9 cellular contexts compared by ENCODE assay signal in the genomic region with DNA sequence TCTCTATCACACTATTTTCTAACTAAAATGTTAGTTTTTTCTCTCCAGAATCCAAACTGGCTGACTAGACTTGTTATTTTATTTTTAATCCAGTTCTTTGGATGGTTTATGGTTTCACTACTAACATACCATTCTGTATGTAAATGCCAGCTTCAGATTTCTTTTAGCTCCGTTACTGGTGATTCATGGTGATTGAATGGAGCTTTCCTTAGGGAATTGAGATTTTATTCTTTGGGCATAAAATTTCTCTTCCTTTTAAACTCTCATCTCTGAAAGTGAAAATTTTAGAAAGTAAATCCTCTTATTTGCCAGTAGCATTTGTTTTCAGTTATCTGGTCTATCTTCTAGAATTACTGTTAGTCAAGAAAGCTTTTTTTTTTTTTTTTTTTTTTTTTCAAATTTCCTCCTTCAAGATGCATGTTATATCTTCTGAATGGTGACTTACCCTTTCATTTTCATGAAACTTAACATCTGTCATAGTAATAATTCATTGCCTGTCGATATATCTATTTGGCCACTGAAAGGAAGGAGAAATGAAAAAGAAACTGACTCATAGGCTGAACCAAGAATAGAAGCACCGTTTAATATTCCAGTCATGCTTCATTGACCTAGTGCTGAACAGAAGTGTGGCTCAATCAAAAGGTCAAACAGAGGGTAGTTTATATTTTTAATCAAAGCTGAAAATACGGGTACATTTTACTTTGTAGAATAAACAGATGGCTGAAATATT. TPM values are rescaled to one million over a fixed set of nuclear protein-coding genes. Genes with fewer than 3 reads are reported as not detected.
DNase-seq lines count a peak whose midpoint lies in the region; ATAC-seq and TF ChIP-seq lines count a peak whose summit lies in the region.
"Had no signal": no experiment of that assay in that cellular context is flagged by ENCODE, and none has a peak within 500 bp of the region (broad histone marks: within the 10 kb centered on the region; RNA-seq: fewer than 3 reads in every experiment).

No MANE protein-coding gene starts in this region.

- no peaks in the 10 kb centered on the region for H3K9me3 ChIP-seq in Karpas-422 (ENCODE audit: low read length)

- peak overlapping the region; percentile 8; the same call in 1 of the 2 replicates for H3K9ac ChIP-seq in Karpas-422 (ENCODE audit: low read length)

- H3K27me3 ChIP-seq in Karpas-422 (ENCODE audit: low read length), result no peaks in the 10 kb centered on the region
- no peaks in the 10 kb centered on the region for H3K27me3 ChIP-seq in dorsolateral prefrontal cortex
- peaks cover 14% of the 10 kb centered on the region for H3K27me3 ChIP-seq in GM23338 (ENCODE audit: insufficient read depth)

- H3K4me1 Mint-ChIP-seq in GM23338, result peaks cover 25% of the 10 kb centered on the region

- no peak overlapping the region for H3K4me3 Mint-ChIP-seq in GM23338

- TF ChIP-seq CTCF in dorsolateral prefrontal cortex (IDR thresholded peaks at IDR 0.05 in 54 of 56, conservative IDR thresholded peaks at IDR 0.05 in 2 of 56; ENCODE audit: low read depth in 1 of 56, partially characterized antibody in 56 of 56) (no peak), GM23338 (conservative IDR thresholded peaks at IDR 0.05; ENCODE audit: low read depth in 2 of 2) (no peak)

- H3K4me3 ChIP-seq in Karpas-422 (ENCODE audit: low read length), result peak overlapping the region; percentile 23
- H3K4me3 ChIP-seq in dorsolateral prefrontal cortex, result peak overlapping the region in 19 of 59 donors; percentile 4 to 32 (median 13)
- H3K4me3 ChIP-seq in GM23338, result no peak overlapping the region

- H4K20me1 ChIP-seq in Karpas-422 (ENCODE audit: insufficient read depth, low read depth, low read length) (no peaks in the 10 kb centered on the region), GM23338 (replicated peaks; ENCODE audit: insufficient read depth) (no peaks in the 10 kb centered on the region; the same call in 1 of the 2 replicates)

- H3K27ac Mint-ChIP-seq in GM23338, result no peak overlapping the region

- H3K36me3 Mint-ChIP-seq in GM23338 (ENCODE audit: low read depth), result no peaks in the 10 kb centered on the region; the same call in 2 of the 3 replicates

- H3K27me3 Mint-ChIP-seq in GM23338 (ENCODE audit: insufficient read depth, low read depth, poor library complexity), result peaks cover 13% of the 10 kb centered on the region

- peaks cover 44% of the 10 kb centered on the region for H3K4me1 ChIP-seq in Karpas-422 (ENCODE audit: low read length)
- peaks cover 7% of the 10 kb centered on the region; the same call in 1 of the 2 replicates for H3K4me1 ChIP-seq in GM23338 (ENCODE audit: insufficient read depth)

- intact Hi-C loops in dorsolateral prefrontal cortex (cut with DNase I), result loop anchor here in 1 of 2 donors (10.0 kb wide), 1 partner anchor 121 kb away; a partner anchor contains a TSS

- ATAC-seq in GM18511 (IDR thresholded peaks at IDR 0.05; ENCODE audit: unreplicated experiment) (peak; percentile 84), GM21737 (IDR thresholded peaks at IDR 0.05; ENCODE audit: unreplicated experiment) (peak; percentile 76), GM23338 (no peak)

- H3K79me2 ChIP-seq in Karpas-422 (ENCODE audit: low read length) (no peaks in the 10 kb centered on the region), GM23338 (replicated peaks; ENCODE audit: insufficient read depth) (no peaks in the 10 kb centered on the region)

- peak; percentile 87 for DNase-seq in Karpas-422
- no peak for DNase-seq in dorsolateral prefrontal cortex
- DNase-seq in GM23338 (ENCODE audit: low spot score), result no peak
- DNase-seq in NK-92 (lab: John Stamatoyannopoulos, UW; ENCODE audit: unreplicated experiment), result no peak
- no peak for DNase-seq in occipital lobe (lab: John Stamatoyannopoulos, UW)
- no peak for DNase-seq in COLO668 (lab: John Stamatoyannopoulos, UW; ENCODE audit: unreplicated experiment)

- H3K27ac ChIP-seq in Karpas-422 (ENCODE audit: low read length), result peak overlapping the region; percentile 27
- peak overlapping the region in 49 of 59 donors; percentile 0 to 98 (median 52) for H3K27ac ChIP-seq in dorsolateral prefrontal cortex
- no peak overlapping the region for H3K27ac ChIP-seq in GM23338 (ENCODE audit: low read depth)

- H3K4me2 ChIP-seq in Karpas-422 (ENCODE audit: low read depth, low read length, poor library complexity, severe bottlenecking) (peak overlapping the region; percentile 60), GM23338 (no peak overlapping the region)

- no peaks in the 10 kb centered on the region for H3K9me3 Mint-ChIP-seq in GM23338

- H3K36me3 ChIP-seq in Karpas-422 (ENCODE audit: insufficient read depth, low read length) (no peaks in the 10 kb centered on the region), GM23338 (ENCODE audit: insufficient read depth) (no peaks in the 10 kb centered on the region)

- no peaks in the 10 kb centered on the region for H3F3A ChIP-seq in GM23338 (replicated peaks; ENCODE audit: low read depth)

- H2AFZ ChIP-seq in Karpas-422 (ENCODE audit: low read length) (no peak overlapping the region), GM23338 (no peak overlapping the region)

- no peaks in the 10 kb centered on the region for H3K9me2 ChIP-seq in Karpas-422 (replicated peaks; ENCODE audit: insufficient read depth, low read length)
- no peaks in the 10 kb centered on the region for H3K9me2 ChIP-seq in GM23338 (ENCODE audit: insufficient read depth)

TF ChIP-seq in GM23338, 12 proteins besides CTCF, POLR2A, EP300 and RAD21 (continues in another document):
- no peak for TF ChIP-seq CREB1 (CRISPR knock-in tag; IDR thresholded peaks at IDR 0.05; ENCODE audit: low read depth)
- TF ChIP-seq, protein P1, sequence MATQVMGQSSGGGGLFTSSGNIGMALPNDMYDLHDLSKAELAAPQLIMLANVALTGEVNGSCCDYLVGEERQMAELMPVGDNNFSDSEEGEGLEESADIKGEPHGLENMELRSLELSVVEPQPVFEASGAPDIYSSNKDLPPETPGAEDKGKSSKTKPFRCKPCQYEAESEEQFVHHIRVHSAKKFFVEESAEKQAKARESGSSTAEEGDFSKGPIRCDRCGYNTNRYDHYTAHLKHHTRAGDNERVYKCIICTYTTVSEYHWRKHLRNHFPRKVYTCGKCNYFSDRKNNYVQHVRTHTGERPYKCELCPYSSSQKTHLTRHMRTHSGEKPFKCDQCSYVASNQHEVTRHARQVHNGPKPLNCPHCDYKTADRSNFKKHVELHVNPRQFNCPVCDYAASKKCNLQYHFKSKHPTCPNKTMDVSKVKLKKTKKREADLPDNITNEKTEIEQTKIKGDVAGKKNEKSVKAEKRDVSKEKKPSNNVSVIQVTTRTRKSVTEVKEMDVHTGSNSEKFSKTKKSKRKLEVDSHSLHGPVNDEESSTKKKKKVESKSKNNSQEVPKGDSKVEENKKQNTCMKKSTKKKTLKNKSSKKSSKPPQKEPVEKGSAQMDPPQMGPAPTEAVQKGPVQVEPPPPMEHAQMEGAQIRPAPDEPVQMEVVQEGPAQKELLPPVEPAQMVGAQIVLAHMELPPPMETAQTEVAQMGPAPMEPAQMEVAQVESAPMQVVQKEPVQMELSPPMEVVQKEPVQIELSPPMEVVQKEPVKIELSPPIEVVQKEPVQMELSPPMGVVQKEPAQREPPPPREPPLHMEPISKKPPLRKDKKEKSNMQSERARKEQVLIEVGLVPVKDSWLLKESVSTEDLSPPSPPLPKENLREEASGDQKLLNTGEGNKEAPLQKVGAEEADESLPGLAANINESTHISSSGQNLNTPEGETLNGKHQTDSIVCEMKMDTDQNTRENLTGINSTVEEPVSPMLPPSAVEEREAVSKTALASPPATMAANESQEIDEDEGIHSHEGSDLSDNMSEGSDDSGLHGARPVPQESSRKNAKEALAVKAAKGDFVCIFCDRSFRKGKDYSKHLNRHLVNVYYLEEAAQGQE (IDR thresholded peaks at IDR 0.05; ENCODE audit: unreplicated experiment), result no peak
- TF ChIP-seq NANOG (IDR thresholded peaks at IDR 0.05; ENCODE audit: borderline replicate concordance), result no peak

RNA-seq across cellular contexts. Expression of a gene that starts 6.4 kb away (rescaled TPM):
- 11.0 and 12.8 TPM in 2 replicates for total RNA-seq in Karpas-422 (2014; rRNA removed; shearing (Covaris generic); ENCODE audit: low replicate concordance)
- total RNA-seq in dorsolateral prefrontal cortex (100 to 1,000 TPM in 11 of 120 experiments, 10 to 100 TPM in 109; 49.1 to 144 (median 71.1) TPM), occipital lobe (22.9 TPM)
- total RNA-seq in GM23338 (2014; rRNA removed; shearing (Covaris generic)), result 4.0 and 4.4 TPM in 2 replicates
- polyA plus RNA-seq in GM23338 (2016; fragmentation: Nextera tagmentation; extraction: Ambion mirVana), result 0.76 and 1.1 TPM in 2 replicates

RNA-seq across cellular contexts. Expression of a gene that starts 29.3 kb away (rescaled TPM):
- total RNA-seq in Karpas-422 (2014; rRNA removed; shearing (Covaris generic); ENCODE audit: low replicate concordance), result 50.0 and 111 TPM in 2 replicates
- 10 to 100 TPM; 28.1 to 69.4 (median 48.2) TPM for total RNA-seq in dorsolateral prefrontal cortex
- 11.0 and 12.6 TPM in 2 replicates for total RNA-seq in GM23338 (2014; rRNA removed; shearing (Covaris generic))
- polyA plus RNA-seq in GM23338 (2016; fragmentation: Nextera tagmentation; extraction: Ambion mirVana), result 18.2 and 19.9 TPM in 2 replicates
- 16.1 TPM for total RNA-seq in occipital lobe

RNA-seq across cellular contexts. Expression of a gene that starts 46.8 kb away (rescaled TPM):
- total RNA-seq in Karpas-422 (2014; rRNA removed; shearing (Covaris generic); ENCODE audit: low replicate concordance), result not detected in 2 replicates
- not detected for total RNA-seq in dorsolateral prefrontal cortex
- total RNA-seq in GM23338 (2014; rRNA removed; shearing (Covaris generic)), result not detected in 2 replicates
- polyA plus RNA-seq in GM23338 (2016; fragmentation: Nextera tagmentation; extraction: Ambion mirVana), result not detected in 2 replicates
- not detected for total RNA-seq in occipital lobe
- total RNA-seq: T-helper 2 cell treated with Interferon-gamma antibody and Interleukin-4, amounts not matched to agents 100 ng/mL and 5 ng/mL, for 36 hours had no signal
